Comparison of ENCODE assay signal across 7 cellular contexts in genomic region chr9:98791147-98792095, GRCh38. TPM values are rescaled to one million over a fixed set of nuclear protein-coding genes. Genes with fewer than 3 reads are reported as not detected.
DNase-seq lines count a peak whose midpoint lies in the region; ATAC-seq and TF ChIP-seq lines count a peak whose summit lies in the region.

No MANE protein-coding gene starts in this region.

- no peaks in the 10 kb centered on the region for H3K4me1 ChIP-seq in aorta (ENCODE audit: control insufficient read depth in 1 of 2, insufficient read depth in 2 of 2, low read length in 2 of 2)

- ATAC-seq in HG02798 (IDR thresholded peaks at IDR 0.05; ENCODE audit: poor library complexity, unreplicated experiment), result peak; percentile 74
- ATAC-seq in aorta (ENCODE audit: low FRiP score), result peak; percentile 91

- DNase-seq in RKO (ENCODE audit: low spot score) (peak; percentile 88), germinal center (ENCODE audit: low spot score) (peak; percentile 74), nucleus accumbens (lab: John Stamatoyannopoulos, UW) (peak in 47 of 56 donors; percentile 11 to 85 (median 46)), aorta (peak; percentile 90 to 95)
- peak; percentile 66 for DNase-seq in activated naive CD4-positive, alpha-beta T cell treated with Interleukin-2 at 50 U/mL for 16 hours

- H3K36me3 ChIP-seq in aorta (ENCODE audit: control insufficient read depth in 1 of 2, insufficient read depth in 2 of 2, low read length in 1 of 2), result no peaks in the 10 kb centered on the region

- H3K27ac ChIP-seq in aorta (ENCODE audit: low read depth in 1 of 2, low read length in 2 of 2), result peak overlapping the region in 1 of 2 donors; percentile 45

- intact Hi-C loops in aorta (cut with DNase I), result loop anchor here in 1 of 2 donors (10.0 kb wide), 1 partner anchor 597 kb away; the partner anchor contains the start of gene CORO2A

- TF ChIP-seq CTCF in GM12801 (IDR thresholded peaks at IDR 0.05; ENCODE audit: extremely low read depth, insufficient read length), result peak; percentile 25

- no peaks in the 10 kb centered on the region for H3K27me3 ChIP-seq in aorta (ENCODE audit: control insufficient read depth in 1 of 2, insufficient read depth in 2 of 2, low read length in 1 of 2)

- WGBS in aorta, 2 donors, result 66% methylated on average over 16 of the region's 16 CpGs

- no peaks in the 10 kb centered on the region for H3K9me3 ChIP-seq in aorta (ENCODE audit: control insufficient read depth, low read length)

- no peak overlapping the region for H3K4me3 ChIP-seq in aorta (ENCODE audit: low read length in 2 of 2)

RNA-seq across cellular contexts. Expression of gene ANKS6, which starts 4.9 kb away (rescaled TPM):
- total RNA-seq in aorta, result 10 to 100 TPM; 19.5 to 21.9 TPM
- polyA plus RNA-seq in aorta, result 10 to 100 TPM in 1 of 2 donors, 1 to 10 TPM in 1; 8.4 to 23.8 TPM

RNA-seq across cellular contexts. Expression of gene GALNT12, which starts 16.0 kb away (rescaled TPM):
- 10 to 100 TPM in 1 of 2 donors, 1 to 10 TPM in 1; 3.3 to 12.6 TPM for total RNA-seq in aorta
- 1 to 10 TPM; 2.9 to 4.9 TPM for polyA plus RNA-seq in aorta
